ENCODE assay signal across 1 cellular context in genomic region chr17:78998311-78999055, GRCh38.
TF ChIP-seq lines count a peak whose summit lies in the region.

No MANE protein-coding gene starts in this region.

TF ChIP-seq in K562, 482 proteins besides CTCF, POLR2A, EP300 and RAD21:
- TF ChIP-seq ZNF347 (CRISPR knock-in tag; IDR thresholded peaks at IDR 0.05; ENCODE audit: low read depth) (no peak), TAF9B (IDR thresholded peaks at IDR 0.05; ENCODE audit: partially characterized antibody) (no peak), TCF3 (CRISPR knock-in tag; IDR thresholded peaks at IDR 0.05) (no peak), RB1 (IDR thresholded peaks at IDR 0.05; ENCODE audit: low read depth) (no peak), RBFOX2 (IDR thresholded peaks at IDR 0.05; ENCODE audit: low read depth, low read length) (0 out of 2 replicates have a peak, but pooled peaks have one; percentile 18), FOXP4 (CRISPR knock-in tag; IDR thresholded peaks at IDR 0.05; ENCODE audit: borderline replicate concordance) (no peak), ZC3H11A (IDR thresholded peaks at IDR 0.05; ENCODE audit: low read depth, low read length) (no peak)
- TF ChIP-seq, protein P1, sequence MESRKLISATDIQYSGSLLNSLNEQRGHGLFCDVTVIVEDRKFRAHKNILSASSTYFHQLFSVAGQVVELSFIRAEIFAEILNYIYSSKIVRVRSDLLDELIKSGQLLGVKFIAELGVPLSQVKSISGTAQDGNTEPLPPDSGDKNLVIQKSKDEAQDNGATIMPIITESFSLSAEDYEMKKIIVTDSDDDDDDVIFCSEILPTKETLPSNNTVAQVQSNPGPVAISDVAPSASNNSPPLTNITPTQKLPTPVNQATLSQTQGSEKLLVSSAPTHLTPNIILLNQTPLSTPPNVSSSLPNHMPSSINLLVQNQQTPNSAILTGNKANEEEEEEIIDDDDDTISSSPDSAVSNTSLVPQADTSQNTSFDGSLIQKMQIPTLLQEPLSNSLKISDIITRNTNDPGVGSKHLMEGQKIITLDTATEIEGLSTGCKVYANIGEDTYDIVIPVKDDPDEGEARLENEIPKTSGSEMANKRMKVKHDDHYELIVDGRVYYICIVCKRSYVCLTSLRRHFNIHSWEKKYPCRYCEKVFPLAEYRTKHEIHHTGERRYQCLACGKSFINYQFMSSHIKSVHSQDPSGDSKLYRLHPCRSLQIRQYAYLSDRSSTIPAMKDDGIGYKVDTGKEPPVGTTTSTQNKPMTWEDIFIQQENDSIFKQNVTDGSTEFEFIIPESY (CRISPR knock-in tag; IDR thresholded peaks at IDR 0.05): peak; percentile 91
- TF ChIP-seq, protein P2, sequence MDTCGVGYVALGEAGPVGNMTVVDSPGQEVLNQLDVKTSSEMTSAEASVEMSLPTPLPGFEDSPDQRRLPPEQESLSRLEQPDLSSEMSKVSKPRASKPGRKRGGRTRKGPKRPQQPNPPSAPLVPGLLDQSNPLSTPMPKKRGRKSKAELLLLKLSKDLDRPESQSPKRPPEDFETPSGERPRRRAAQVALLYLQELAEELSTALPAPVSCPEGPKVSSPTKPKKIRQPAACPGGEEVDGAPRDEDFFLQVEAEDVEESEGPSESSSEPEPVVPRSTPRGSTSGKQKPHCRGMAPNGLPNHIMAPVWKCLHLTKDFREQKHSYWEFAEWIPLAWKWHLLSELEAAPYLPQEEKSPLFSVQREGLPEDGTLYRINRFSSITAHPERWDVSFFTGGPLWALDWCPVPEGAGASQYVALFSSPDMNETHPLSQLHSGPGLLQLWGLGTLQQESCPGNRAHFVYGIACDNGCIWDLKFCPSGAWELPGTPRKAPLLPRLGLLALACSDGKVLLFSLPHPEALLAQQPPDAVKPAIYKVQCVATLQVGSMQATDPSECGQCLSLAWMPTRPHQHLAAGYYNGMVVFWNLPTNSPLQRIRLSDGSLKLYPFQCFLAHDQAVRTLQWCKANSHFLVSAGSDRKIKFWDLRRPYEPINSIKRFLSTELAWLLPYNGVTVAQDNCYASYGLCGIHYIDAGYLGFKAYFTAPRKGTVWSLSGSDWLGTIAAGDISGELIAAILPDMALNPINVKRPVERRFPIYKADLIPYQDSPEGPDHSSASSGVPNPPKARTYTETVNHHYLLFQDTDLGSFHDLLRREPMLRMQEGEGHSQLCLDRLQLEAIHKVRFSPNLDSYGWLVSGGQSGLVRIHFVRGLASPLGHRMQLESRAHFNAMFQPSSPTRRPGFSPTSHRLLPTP (IDR thresholded peaks at IDR 0.05; ENCODE audit: borderline replicate concordance, extremely low read depth, insufficient read length): no peak
- TF ChIP-seq, protein P3, sequence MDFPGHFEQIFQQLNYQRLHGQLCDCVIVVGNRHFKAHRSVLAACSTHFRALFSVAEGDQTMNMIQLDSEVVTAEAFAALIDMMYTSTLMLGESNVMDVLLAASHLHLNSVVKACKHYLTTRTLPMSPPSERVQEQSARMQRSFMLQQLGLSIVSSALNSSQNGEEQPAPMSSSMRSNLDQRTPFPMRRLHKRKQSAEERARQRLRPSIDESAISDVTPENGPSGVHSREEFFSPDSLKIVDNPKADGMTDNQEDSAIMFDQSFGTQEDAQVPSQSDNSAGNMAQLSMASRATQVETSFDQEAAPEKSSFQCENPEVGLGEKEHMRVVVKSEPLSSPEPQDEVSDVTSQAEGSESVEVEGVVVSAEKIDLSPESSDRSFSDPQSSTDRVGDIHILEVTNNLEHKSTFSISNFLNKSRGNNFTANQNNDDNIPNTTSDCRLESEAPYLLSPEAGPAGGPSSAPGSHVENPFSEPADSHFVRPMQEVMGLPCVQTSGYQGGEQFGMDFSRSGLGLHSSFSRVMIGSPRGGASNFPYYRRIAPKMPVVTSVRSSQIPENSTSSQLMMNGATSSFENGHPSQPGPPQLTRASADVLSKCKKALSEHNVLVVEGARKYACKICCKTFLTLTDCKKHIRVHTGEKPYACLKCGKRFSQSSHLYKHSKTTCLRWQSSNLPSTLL (IDR thresholded peaks at IDR 0.05): no peak
TF ChIP-seq in K562: peak in this region for 2.
